8 cellular contexts compared by ENCODE assay signal in genomic region chr19:1265611-1266115, GRCh38. TPM values are rescaled to one million over a fixed set of nuclear protein-coding genes. Genes with fewer than 3 reads are reported as not detected.
A peak's percentile ranks its signal among the peaks of the same experiment; 100 is the strongest.
DNase-seq lines count a peak whose midpoint lies in the region; ATAC-seq and TF ChIP-seq lines count a peak whose summit lies in the region.

No MANE protein-coding gene starts in this region.

- TF ChIP-seq RAD21 in liver (IDR thresholded peaks at IDR 0.05), result no peak

- no peak overlapping the region for H3K9ac ChIP-seq in liver (ENCODE audit: low read depth in 1 of 2, low read length in 2 of 2)

- WGBS in liver, result 51% methylated on average over 28 of the region's 28 CpGs

- TF ChIP-seq CTCF in chondrocyte (IDR thresholded peaks at IDR 0.05) (no peak), liver (IDR thresholded peaks at IDR 0.05; ENCODE audit: low read depth, low read length, missing input control) (no peak)

- no peaks in the 10 kb centered on the region for H3K27me3 Mint-ChIP-seq in chondrocyte (ENCODE audit: low read depth)

- no peaks in the 10 kb centered on the region for H3K9me3 Mint-ChIP-seq in chondrocyte (ENCODE audit: low read depth)

- H3K4me1 ChIP-seq in SJSA1 (replicated peaks) (peaks cover 77% of the 10 kb centered on the region), liver (ENCODE audit: control insufficient read depth in 4 of 4, insufficient read depth in 4 of 4, low read length in 3 of 4) (peaks cover 36 to 66% (median 50%) of the 10 kb centered on the region in 4 donors)

- H3K4me3 Mint-ChIP-seq in chondrocyte (ENCODE audit: unreplicated experiment), result peak overlapping the region; percentile 41

- peaks cover 70% of the 10 kb centered on the region for H3K4me1 Mint-ChIP-seq in chondrocyte (ENCODE audit: low read depth)

- no peak for ATAC-seq in GM18502 (IDR thresholded peaks at IDR 0.05; ENCODE audit: poor library complexity, unreplicated experiment)
- ATAC-seq in HG03442 (IDR thresholded peaks at IDR 0.05; ENCODE audit: unreplicated experiment), result no peak

- H3K4me3 ChIP-seq in SJSA1, result peak overlapping the region; percentile 46
- no peak overlapping the region for H3K4me3 ChIP-seq in liver (ENCODE audit: low read depth in 1 of 3, low read length in 3 of 3)

- H3K9me3 ChIP-seq in SJSA1 (replicated peaks) (no peaks in the 10 kb centered on the region), liver (ENCODE audit: control insufficient read depth in 4 of 4, low read length in 3 of 4) (no peaks in the 10 kb centered on the region)

- H3K36me3 ChIP-seq in SJSA1 (peaks cover 15% of the 10 kb centered on the region), liver (ENCODE audit: control insufficient read depth in 4 of 4, insufficient read depth in 3 of 4, low read depth in 1 of 4, low read length in 3 of 4) (no peaks in the 10 kb centered on the region)

- H3K27ac ChIP-seq in SJSA1 (peak overlapping the region; percentile 74), liver (ENCODE audit: low read depth in 1 of 2, low read length in 2 of 2) (peak overlapping the region; percentile 73 to 80), temporal lobe (ENCODE audit: low read depth, low read length) (peak overlapping the region; percentile 75)

- H3K27me3 ChIP-seq in SJSA1 (replicated peaks) (no peaks in the 10 kb centered on the region), liver (ENCODE audit: control insufficient read depth in 4 of 4, insufficient read depth in 4 of 4, low read length in 3 of 4) (no peaks in the 10 kb centered on the region)

- peak overlapping the region; percentile 96 for H3K27ac Mint-ChIP-seq in chondrocyte (ENCODE audit: unreplicated experiment)

- H3K36me3 Mint-ChIP-seq in chondrocyte (ENCODE audit: low read depth), result peaks cover 4% of the 10 kb centered on the region

- DNase-seq in DMS 273 (lab: John Stamatoyannopoulos, UW; ENCODE audit: unreplicated experiment) (peak; percentile 64), DMS 273 treated with DMSO at 0.1 percent for 48 hours (lab: John Stamatoyannopoulos, UW) (no peak), SJSA1 (ENCODE audit: low read depth in 1 of 2, low spot score in 2 of 2) (peak in 1 of 2 experiments; percentile 98), chondrocyte (ENCODE audit: low spot score) (no peak)

TF ChIP-seq in liver, 16 proteins besides CTCF, POLR2A, EP300 and RAD21:
- no peak for TF ChIP-seq YY1 (IDR thresholded peaks at IDR 0.05)
- no peak for TF ChIP-seq FOXA2 (IDR thresholded peaks at IDR 0.05)
- no peak for TF ChIP-seq GABPA (IDR thresholded peaks at IDR 0.05 in 1 of 2, conservative IDR thresholded peaks at IDR 0.05 in 1 of 2)

RNA-seq across cellular contexts. Expression of gene CIRBP, which starts 3.5 kb away (rescaled TPM):
- total RNA-seq in SJSA1 (2014; rRNA removed; shearing (Covaris generic)), result 314 and 318 TPM in 2 replicates
- total RNA-seq in chondrocyte, result 295 to 320 TPM (median 303 TPM) in 3 replicates
- total RNA-seq in liver, result 100 to 1,000 TPM in 1 of 2 donors, 10 to 100 TPM in 1; 80.5 to 135 TPM
- polyA plus RNA-seq in liver, result 100 to 1,000 TPM in 1 of 2 donors, 10 to 100 TPM in 1; 41.1 to 113 TPM
- 289 TPM for total RNA-seq in temporal lobe

RNA-seq across cellular contexts. Expression of gene FAM174C, which starts 9.7 kb away (rescaled TPM):
- 32.2 and 40.6 TPM in 2 replicates for total RNA-seq in SJSA1 (2014; rRNA removed; shearing (Covaris generic))
- total RNA-seq in chondrocyte (32.7 to 41.3 TPM (median 36.1 TPM) in 3 replicates), liver (10 to 100 TPM; 14.6 to 15.7 TPM), temporal lobe (8.9 TPM)
- polyA plus RNA-seq in liver, result 10 to 100 TPM; 51.9 to 79.8 TPM

RNA-seq across cellular contexts. Expression of gene MIDN, which starts 17.3 kb away (rescaled TPM):
- 3.7 and 7.2 TPM in 2 replicates for total RNA-seq in SJSA1 (2014; rRNA removed; shearing (Covaris generic))
- total RNA-seq in chondrocyte (64.5 to 75.3 TPM (median 68.3 TPM) in 3 replicates), liver (10 to 100 TPM in 1 of 2 donors, 1 to 10 TPM in 1; 9.1 to 22.9 TPM), temporal lobe (22.6 TPM)
- 10 to 100 TPM in 1 of 2 donors, 1 to 10 TPM in 1; 2.9 to 14.6 TPM for polyA plus RNA-seq in liver

RNA-seq across cellular contexts. Expression of gene EFNA2, which starts 20.0 kb away (rescaled TPM):
- total RNA-seq in SJSA1 (2014; rRNA removed; shearing (Covaris generic)), result not detected in 2 replicates
- 7.0 to 7.9 TPM (median 7.2 TPM) in 3 replicates for total RNA-seq in chondrocyte
- total RNA-seq in liver, result 1 to 10 TPM in 1 of 2 donors, under 1 TPM in 1; 0.98 to 6.2 TPM
- 1 to 10 TPM; 2.5 to 9.8 TPM for polyA plus RNA-seq in liver
- 4.9 TPM for total RNA-seq in temporal lobe

RNA-seq across cellular contexts. Expression of gene ATP5F1D, which starts 24.1 kb away (rescaled TPM):
- total RNA-seq in SJSA1 (2014; rRNA removed; shearing (Covaris generic)), result 42.4 and 68.8 TPM in 2 replicates
- total RNA-seq in chondrocyte, result 110 to 125 TPM (median 122 TPM) in 3 replicates
- total RNA-seq in liver, result 10 to 100 TPM; 20.2 to 44.5 TPM
- 100 to 1,000 TPM; 246 to 315 TPM for polyA plus RNA-seq in liver
- total RNA-seq in temporal lobe, result 27.5 TPM
